9 cellular contexts compared by ENCODE assay signal in genomic region chr16:14364386-14365199, GRCh38.
DNase-seq lines count a peak whose midpoint lies in the region; ATAC-seq, FAIRE-seq and TF ChIP-seq lines count a peak whose summit lies in the region.
"Had no signal": no experiment of that assay in that cellular context is flagged by ENCODE, and none has a peak within 500 bp of the region (broad histone marks: within the 10 kb centered on the region; RNA-seq: fewer than 3 reads in every experiment).

No MANE protein-coding gene starts in this region.

- DNase-seq in GM23248 (peak; percentile 82), RCC 7860 (ENCODE audit: low spot score) (peak; percentile 99), glomerular visceral epithelial cell (ENCODE audit: extremely low spot score) (peak; percentile 98), skeletal muscle cell (ENCODE audit: low read depth) (peak; percentile 52), testis (no peak)
- no peak for DNase-seq in activated CD4-positive, CD25-positive, alpha-beta regulatory T cell treated with anti-CD3 and anti-CD28 coated beads, Interleukin-2, amount 50 U/mL, for 72 hours

- no peaks in the 10 kb centered on the region for H4K20me1 ChIP-seq in GM23248 (ENCODE audit: insufficient read depth)

- H3K4me3 ChIP-seq in GM23248 (peak overlapping the region; percentile 56), skeletal muscle cell (ENCODE audit: low read depth, low read length) (no peak overlapping the region), testis (no peak overlapping the region)

- in situ Hi-C loops in GM23248 (cut with MboI) = no loop called here

- H3K4me1 ChIP-seq in GM23248 (ENCODE audit: insufficient read depth) (peaks cover 15% of the 10 kb centered on the region), testis (no peaks in the 10 kb centered on the region)

- no peak overlapping the region for H2AFZ ChIP-seq in GM23248

- H3K79me2 ChIP-seq in GM23248 (ENCODE audit: insufficient read depth) = no peaks in the 10 kb centered on the region

- H3K9me2 ChIP-seq in GM23248 (ENCODE audit: insufficient read depth) = no peaks in the 10 kb centered on the region

- H3K27me3 ChIP-seq in GM23248 (replicated peaks; ENCODE audit: insufficient read depth) (no peaks in the 10 kb centered on the region), testis (no peaks in the 10 kb centered on the region)

- intact Hi-C loops in testis (cut with DNase I; ENCODE audit: low total_unique reads) = no loop called here

- H3K4me2 ChIP-seq in GM23248 (ENCODE audit: unreplicated experiment) = peak overlapping the region; percentile 59
- H3K4me2 ChIP-seq: KMS-11 had no signal

- ATAC-seq in GM18858 (IDR thresholded peaks at IDR 0.05; ENCODE audit: unreplicated experiment) (no peak), GM18502 (IDR thresholded peaks at IDR 0.05; ENCODE audit: poor library complexity, unreplicated experiment) (no peak)

- no peak for TF ChIP-seq POLR2A in testis (IDR thresholded peaks at IDR 0.05)

- H3K9ac ChIP-seq in GM23248 = peak overlapping the region; percentile 57
- H3K9ac ChIP-seq: KMS-11 had no signal

- no peaks in the 10 kb centered on the region for H3K36me3 ChIP-seq in GM23248 (ENCODE audit: low read depth)
- H3K36me3 ChIP-seq in testis (ENCODE audit: low read depth, missing control alignments) = no peaks in the 10 kb centered on the region

- peak; percentile 96 for FAIRE-seq in RCC 7860 (lab: Jason Lieb, UNC)

- H3F3A ChIP-seq in GM23248 (ENCODE audit: insufficient read depth) = peaks cover 31% of the 10 kb centered on the region

- TF ChIP-seq CTCF in testis (IDR thresholded peaks at IDR 0.05) = no peak

- 53 to 61% methylated on average over 29 of the region's 29 CpGs for WGBS in GM23248 (ENCODE audit: low coverage in 1 of 2, low lambda C conversion rate in 2 of 2, missing lambda C conversion rate in 2 of 2), 2 experiments
- WGBS in testis, 2 donors = 71 to 80% methylated on average over 28 to 29 of the region's 29 CpGs

- H3K27ac ChIP-seq in GM23248 = peak overlapping the region; percentile 79
- no peak overlapping the region for H3K27ac ChIP-seq in testis
- H3K27ac ChIP-seq: KMS-11 had no signal

- no peaks in the 10 kb centered on the region for H3K9me3 ChIP-seq in GM23248 (ENCODE audit: low read depth)
- no peaks in the 10 kb centered on the region for H3K9me3 ChIP-seq in testis

Comparison
In these comparisons a context has a peak if more than half of its experiments do, and no peak if none do; other contexts are left out.
1. DNase-seq: peak in GM23248 (single experiment), RCC 7860 (single experiment), glomerular visceral epithelial cell (single experiment) and skeletal muscle cell (single experiment); none in activated CD4-positive, CD25-positive, alpha-beta regulatory T cell treated with anti-CD3 and anti-CD28 coated beads, Interleukin-2, amount 50 U/mL, for 72 hours (single experiment) and testis (single experiment).